ENCODE assay signal across 12 cellular contexts in the genomic region with DNA sequence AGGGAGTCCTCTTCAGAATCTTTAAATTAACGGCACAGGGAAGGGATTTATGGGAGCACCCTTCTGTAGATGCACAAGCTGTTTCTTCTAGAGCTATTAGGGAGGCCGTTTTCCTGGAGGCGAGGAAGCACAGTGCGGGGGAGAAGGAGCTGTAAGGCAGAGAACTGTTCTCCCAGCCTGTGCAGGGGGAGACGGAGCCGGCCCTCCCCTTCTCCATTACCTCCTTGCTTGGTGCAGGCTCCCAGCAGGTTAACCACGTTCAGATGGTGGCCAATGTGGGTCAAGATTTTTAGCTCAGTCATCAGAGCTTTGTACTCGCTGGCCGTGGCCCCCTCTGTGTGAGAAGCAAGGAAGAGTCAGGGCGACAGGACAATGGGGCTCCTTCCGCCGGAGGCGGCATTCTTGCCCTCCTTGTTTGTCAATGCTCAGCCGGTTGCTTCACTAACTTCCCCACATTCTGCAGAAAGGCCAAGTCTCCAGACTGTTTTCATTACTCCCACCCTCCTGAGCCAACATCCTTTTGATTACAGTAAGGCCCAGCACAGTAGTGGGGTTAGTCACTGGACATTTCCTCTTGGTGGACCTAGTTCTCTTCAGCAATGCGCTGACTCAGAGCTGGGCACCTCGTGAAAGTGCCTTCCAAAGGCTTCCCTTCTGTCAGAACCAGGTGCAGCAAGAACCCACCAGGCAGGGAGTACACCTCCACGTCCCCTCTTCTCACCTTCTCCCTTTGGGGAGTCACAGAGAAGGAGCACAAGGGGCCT.
DNase-seq lines count a peak whose midpoint lies in the region; ATAC-seq, FAIRE-seq and TF ChIP-seq lines count a peak whose summit lies in the region.
"Had no signal": no experiment of that assay in that cellular context is flagged by ENCODE, and none has a peak within 500 bp of the region (broad histone marks: within the 10 kb centered on the region; RNA-seq: fewer than 3 reads in every experiment).

No MANE protein-coding gene starts in this region.

- no peaks in the 10 kb centered on the region for H3K79me2 ChIP-seq in H1 (ENCODE audit: control insufficient read depth in 1 of 2, insufficient read depth in 2 of 2, low read length in 2 of 2)
- H3K79me2 ChIP-seq: parathyroid adenoma had no signal

- H3K4me1 Mint-ChIP-seq in HFFc6 (ENCODE audit: low read depth), result peaks cover 64% of the 10 kb centered on the region
- peaks cover 4% of the 10 kb centered on the region for H3K4me1 Mint-ChIP-seq in activated CD4-positive, alpha-beta T cell treated with anti-CD3 and anti-CD28 coated beads, Interleukin-2, amount 10 ng/mL, durations not matched to agents 7 days and 5 days

- H3K9me3 Mint-ChIP-seq in HFFc6, result no peaks in the 10 kb centered on the region
- H3K9me3 Mint-ChIP-seq in activated CD4-positive, alpha-beta T cell treated with anti-CD3 and anti-CD28 coated beads, Interleukin-2, amount 10 ng/mL, durations not matched to agents 7 days and 5 days, result no peaks in the 10 kb centered on the region
- H3K9me3 Mint-ChIP-seq: dendritic cell treated with granulocyte-macrophage colony-stimulating factor and Interleukin-4, amounts not matched to agents 40 ng/mL and 50 ng/mL, for 4 days had no signal

- no peak for FAIRE-seq in H1 (lab: Jason Lieb, UNC)

- H3K14ac ChIP-seq in H1 (ENCODE audit: insufficient read length), result no peak overlapping the region

- H2BK120ac ChIP-seq in H1 (replicated peaks; ENCODE audit: low read depth, low read length), result no peak overlapping the region

- no peak overlapping the region for H2BK12ac ChIP-seq in H1 (ENCODE audit: low read depth, low read length)

- no peak for TF ChIP-seq RAD21 in H1 (IDR thresholded peaks at IDR 0.05 in 1 of 2, conservative IDR thresholded peaks at IDR 0.05 in 1 of 2; ENCODE audit: low read depth in 2 of 2, low read length in 2 of 2)

- no peak overlapping the region for H4K5ac ChIP-seq in H1 (ENCODE audit: insufficient read length, low read depth, low read length)

- H3K4me3 ChIP-seq in H1 (ENCODE audit: extremely low read depth in 1 of 4, insufficient read depth in 2 of 4, low read depth in 3 of 4, low read length in 4 of 4) (no peak overlapping the region), upper lobe of right lung (no peak overlapping the region)

- no peak overlapping the region; the same call in 1 of the 2 replicates for H4K8ac ChIP-seq in H1 (ENCODE audit: extremely low read depth, insufficient read depth, low read length)

- H2AFZ ChIP-seq in H1 (ENCODE audit: low read length), result no peak overlapping the region
- H2AFZ ChIP-seq: parathyroid adenoma had no signal

- H3K9ac ChIP-seq in H1 (replicated peaks in 1 of 4; ENCODE audit: extremely low read depth in 1 of 4, low read depth in 3 of 4, low read length in 3 of 4), result no peak overlapping the region
- H3K9ac ChIP-seq: parathyroid adenoma had no signal

- TF ChIP-seq CTCF in HFFc6 (IDR thresholded peaks at IDR 0.05) (no peak), H1 (IDR thresholded peaks at IDR 0.05; ENCODE audit: control extremely low read depth in 1 of 3, insufficient read depth in 1 of 3, low read depth in 1 of 3, low read length in 3 of 3) (no peak), upper lobe of right lung (IDR thresholded peaks at IDR 0.05) (no peak)

- no peak for TF ChIP-seq POLR2A in H1 (IDR thresholded peaks at IDR 0.05; ENCODE audit: control extremely low read depth in 1 of 2, low read depth in 2 of 2, low read length in 2 of 2)

- H3K9me3 ChIP-seq in H1 (ENCODE audit: insufficient read depth in 2 of 2, low read depth in 1 of 2, low read length in 1 of 2) (no peaks in the 10 kb centered on the region), upper lobe of right lung (no peaks in the 10 kb centered on the region)

- no peaks in the 10 kb centered on the region for H3K23me2 ChIP-seq in H1 (ENCODE audit: low read depth, low read length)

- intact Hi-C loops in upper lobe of right lung (cut with DNase I), result loop anchor here (10.0 kb wide), 2 partner anchors 165 to 305 kb away; a partner anchor contains a TSS

- 0 out of 2 replicates have a peak overlapping the region, but pooled peaks have one; percentile 10 for H2BK5ac ChIP-seq in H1 (ENCODE audit: low read depth, low read length)

- H3K27ac ChIP-seq in H1 (ENCODE audit: low read depth, low read length) (no peak overlapping the region), upper lobe of right lung (no peak overlapping the region)
- H3K27ac ChIP-seq: parathyroid adenoma, WERI-Rb-1 had no signal

- no peaks in the 10 kb centered on the region; the same call in 1 of the 2 replicates for H3K27me3 Mint-ChIP-seq in HFFc6 (ENCODE audit: insufficient read depth)
- H3K27me3 Mint-ChIP-seq in activated CD4-positive, alpha-beta T cell treated with anti-CD3 and anti-CD28 coated beads, Interleukin-2, amount 10 ng/mL, durations not matched to agents 7 days and 5 days, result peaks cover 3% of the 10 kb centered on the region

- H3K56ac ChIP-seq in H1 (replicated peaks; ENCODE audit: insufficient read length, low read depth, low read length), result no peak overlapping the region

- ATAC-seq in left lobe of liver, result peak; percentile 64
- peak; percentile 94 for ATAC-seq in upper lobe of right lung
- ATAC-seq in HG03095 (IDR thresholded peaks at IDR 0.05; ENCODE audit: unreplicated experiment), result no peak
- ATAC-seq in HG02623 (IDR thresholded peaks at IDR 0.05; ENCODE audit: unreplicated experiment), result no peak

- 0 out of 2 replicates have a peak, but pooled peaks cover 2% of the 10 kb centered on the region for H3K79me1 ChIP-seq in H1 (ENCODE audit: low read depth, low read length)

- H4K20me1 ChIP-seq in H1 (replicated peaks in 1 of 2; ENCODE audit: control insufficient read depth in 1 of 2, insufficient read depth in 2 of 2, low read length in 2 of 2), result no peaks in the 10 kb centered on the region

- WGBS in H1 (ENCODE audit: extremely low coverage in 1 of 2, insufficient coverage in 1 of 2, insufficient read length in 1 of 2, insufficient replicate concordance in 2 of 2, low coverage in 1 of 2, low lambda C conversion rate in 2 of 2, missing lambda C conversion rate in 1 of 2), 2 experiments, result 89% methylated on average over 17 of the region's 17 CpGs; no CpG with 5 or more reads in 1 of the 2 experiments

- POLR2A ChIA-PET in H1 (lab: Charles Lee; ENCODE audit: partially characterized antibody), result no interaction called here
- POLR2A ChIA-PET in activated CD4-positive, alpha-beta T cell treated with anti-CD3 and anti-CD28 coated beads, Interleukin-2, amount 10 ng/mL, durations not matched to agents 7 days and 5 days (lab: Charles Lee), result no interaction called here

- H3K18ac ChIP-seq in H1 (ENCODE audit: extremely low read depth, low read length), result no peak overlapping the region

- H4K91ac ChIP-seq in H1 (replicated peaks; ENCODE audit: insufficient read length, low read length), result no peak overlapping the region

- peak; percentile 95 for DNase-seq in HFFc6
- DNase-seq in H1 (ENCODE audit: low read depth in 1 of 2, low spot score in 2 of 2), result no peak
- no peak for DNase-seq in left lobe of liver (ENCODE audit: low spot score)
- DNase-seq in upper lobe of right lung, result no peak
- no peak for DNase-seq in activated CD4-positive, alpha-beta T cell treated with anti-CD3 and anti-CD28 coated beads, Interleukin-2, amount 10 ng/mL, durations not matched to agents 7 days and 5 days
- DNase-seq: GF-D8, NCI-H187 treated with DMSO at 0.1 percent for 48 hours, WERI-Rb-1 had no signal

- H3K36me3 ChIP-seq in H1 (ENCODE audit: control insufficient read depth in 2 of 4, insufficient read depth in 4 of 4, low read length in 3 of 4) (peaks cover 2 to 21% (median 12%) of the 10 kb centered on the region in 4 experiments; a peak in 7 of 8 replicates), upper lobe of right lung (no peaks in the 10 kb centered on the region)
- H3K36me3 ChIP-seq: WERI-Rb-1 had no signal

- CTCF ChIA-PET in H1 (lab: Charles Lee; ENCODE audit: partially characterized antibody), result interaction anchor here (1.1 to 2.3 kb wide), 4 partner anchors 10 to 307 kb away, joined by 3 to 6 read pairs (median 4); no protein-coding TSS in a partner anchor
- CTCF ChIA-PET in activated CD4-positive, alpha-beta T cell treated with anti-CD3 and anti-CD28 coated beads, Interleukin-2, amount 10 ng/mL, durations not matched to agents 7 days and 5 days (lab: Charles Lee), result interaction anchor here (0.6 to 1.2 kb wide), 2 partner anchors 12 to 687 kb away, joined by 3 read pairs; no protein-coding TSS in a partner anchor

- no peak overlapping the region for H2BK15ac ChIP-seq in H1 (ENCODE audit: low read length)

- no peak overlapping the region for H3K4me2 ChIP-seq in H1 (ENCODE audit: insufficient read depth in 1 of 2, low read depth in 2 of 2, low read length in 2 of 2)

- peak overlapping the region; percentile 93 for H3K27ac Mint-ChIP-seq in HFFc6
- H3K27ac Mint-ChIP-seq in activated CD4-positive, alpha-beta T cell treated with anti-CD3 and anti-CD28 coated beads, Interleukin-2, amount 10 ng/mL, durations not matched to agents 7 days and 5 days, result no peak overlapping the region
- H3K27ac Mint-ChIP-seq: dendritic cell treated with granulocyte-macrophage colony-stimulating factor and Interleukin-4, amounts not matched to agents 40 ng/mL and 50 ng/mL, for 4 days had no signal

- H3K4ac ChIP-seq in H1 (replicated peaks; ENCODE audit: insufficient read length, low read depth, low read length), result no peak overlapping the region

- H3K23ac ChIP-seq in H1 (ENCODE audit: insufficient read length), result no peak overlapping the region

- H3K4me1 ChIP-seq in H1 (replicated peaks in 1 of 4; ENCODE audit: control insufficient read depth in 3 of 4, insufficient read depth in 4 of 4, low read length in 3 of 4) (no peaks in the 10 kb centered on the region), upper lobe of right lung (peaks cover 14% of the 10 kb centered on the region)
- H3K4me1 ChIP-seq: parathyroid adenoma had no signal

- no peak for TF ChIP-seq EP300 in H1 (IDR thresholded peaks at IDR 0.05; ENCODE audit: borderline replicate concordance in 1 of 2, low read depth in 2 of 2, low read length in 2 of 2)

- H3K36me3 Mint-ChIP-seq in HFFc6 (ENCODE audit: low read depth), result peaks cover 14% of the 10 kb centered on the region
- no peaks in the 10 kb centered on the region for H3K36me3 Mint-ChIP-seq in activated CD4-positive, alpha-beta T cell treated with anti-CD3 and anti-CD28 coated beads, Interleukin-2, amount 10 ng/mL, durations not matched to agents 7 days and 5 days (ENCODE audit: low read depth)

- H3K27me3 ChIP-seq in H1 (replicated peaks in 1 of 4; ENCODE audit: control insufficient read depth in 3 of 4, extremely low read depth in 1 of 4, insufficient read depth in 3 of 4, low read length in 3 of 4) (no peaks in the 10 kb centered on the region), upper lobe of right lung (no peaks in the 10 kb centered on the region)

- no peak overlapping the region for H2BK20ac ChIP-seq in H1 (ENCODE audit: low read length)

- H2AK5ac ChIP-seq in H1 (ENCODE audit: low read depth, low read length), result no peak overlapping the region

- peak overlapping the region; percentile 56 for H3K4me3 Mint-ChIP-seq in HFFc6
- no peak overlapping the region for H3K4me3 Mint-ChIP-seq in activated CD4-positive, alpha-beta T cell treated with anti-CD3 and anti-CD28 coated beads, Interleukin-2, amount 10 ng/mL, durations not matched to agents 7 days and 5 days
- H3K4me3 Mint-ChIP-seq: dendritic cell treated with granulocyte-macrophage colony-stimulating factor and Interleukin-4, amounts not matched to agents 40 ng/mL and 50 ng/mL, for 4 days had no signal

TF ChIP-seq in H1, 55 proteins besides CTCF, POLR2A, EP300 and RAD21 (continues in another document):
- TF ChIP-seq SP2 (IDR thresholded peaks at IDR 0.05; ENCODE audit: low read length), result no peak

Comparison
In these comparisons a context has a peak if more than half of its experiments do, and no peak if none do; other contexts are left out.
1. ATAC-seq: peak in left lobe of liver (single experiment) and upper lobe of right lung (single experiment); none in HG03095 (single experiment) and HG02623 (single experiment).